3 cellular contexts compared by ENCODE assay signal in the genomic region with DNA sequence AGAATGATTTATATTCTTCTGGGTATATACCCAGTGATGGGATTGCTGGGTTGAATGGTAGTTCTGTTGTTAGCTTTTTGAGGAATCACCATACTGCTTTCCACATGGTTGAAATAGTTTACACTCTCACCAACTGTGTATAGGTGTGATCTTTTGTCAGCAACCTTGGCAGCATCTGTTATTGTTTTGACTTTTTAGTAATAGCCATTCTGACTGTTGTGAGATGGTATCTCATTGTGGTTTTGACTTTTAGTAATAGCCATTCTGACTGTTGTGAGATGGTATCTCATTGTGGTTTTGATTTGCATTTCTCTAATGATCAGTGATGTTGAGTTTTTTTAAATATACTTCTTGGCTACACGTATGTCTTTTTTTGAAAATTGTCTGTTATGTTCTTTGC. TPM values are rescaled to one million over a fixed set of nuclear protein-coding genes. Genes with fewer than 3 reads are reported as not detected.
"Had no signal": no experiment of that assay in that cellular context is flagged by ENCODE, and none has a peak within 500 bp of the region (broad histone marks: within the 10 kb centered on the region; RNA-seq: fewer than 3 reads in every experiment).

No MANE protein-coding gene starts in this region.

RNA-seq across cellular contexts. Expression of a gene that starts 43.4 kb away (rescaled TPM):
- polyA plus RNA-seq: immature natural killer cell; naive thymus-derived CD4-positive, alpha-beta T cell; naive thymus-derived CD8-positive, alpha-beta T cell had no signal
